Comparison of ENCODE assay signal across 1 cellular context in genomic region chr19:10805075-10805757, GRCh38.
TF ChIP-seq lines count a peak whose summit lies in the region.

No MANE protein-coding gene starts in this region.

TF ChIP-seq in K562, 482 proteins besides CTCF, POLR2A, EP300 and RAD21:
- no peak for TF ChIP-seq ZNF143 (CRISPR knock-in tag; IDR thresholded peaks at IDR 0.05)
- no peak for TF ChIP-seq ZNF23 (CRISPR knock-in tag; IDR thresholded peaks at IDR 0.05)
- TF ChIP-seq ZNF655 (CRISPR knock-in tag; IDR thresholded peaks at IDR 0.05): no peak
- peak; percentile 59 for TF ChIP-seq CEBPB (tag; IDR thresholded peaks at IDR 0.05)
- no peak for TF ChIP-seq MCM2 (IDR thresholded peaks at IDR 0.05; ENCODE audit: low read depth)
- TF ChIP-seq PTRF (tag; IDR thresholded peaks at IDR 0.05): no peak
- TF ChIP-seq NCOA4 (IDR thresholded peaks at IDR 0.05; ENCODE audit: partially characterized antibody): no peak
- no peak for TF ChIP-seq SIN3B (IDR thresholded peaks at IDR 0.05; ENCODE audit: low read depth)
